ENCODE assay signal across 22 cellular contexts in the genomic region with DNA sequence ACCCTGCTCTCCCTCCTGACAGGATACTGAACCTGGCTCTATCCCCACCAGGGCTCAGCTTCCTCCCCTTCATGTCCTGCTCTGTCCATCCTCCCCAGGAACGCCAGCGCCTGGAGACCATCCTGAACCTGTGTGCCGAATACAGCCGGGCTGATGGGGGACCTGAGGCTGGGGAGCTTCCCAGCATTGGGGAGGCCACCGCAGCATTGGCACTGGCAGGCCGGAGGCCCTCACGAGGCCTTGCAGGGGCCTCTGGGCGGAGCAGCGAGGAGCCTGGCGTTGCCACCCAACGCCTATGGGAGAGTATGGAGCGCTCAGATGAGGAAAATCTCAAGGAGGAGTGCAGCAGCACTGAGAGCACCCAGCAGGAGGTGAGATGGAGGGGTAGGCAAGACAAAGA. TPM values are rescaled to one million over a fixed set of nuclear protein-coding genes. Genes with fewer than 3 reads are reported as not detected.
DNase-seq lines count a peak whose midpoint lies in the region; ATAC-seq and TF ChIP-seq lines count a peak whose summit lies in the region.
"Had no signal": no experiment of that assay in that cellular context is flagged by ENCODE, and none has a peak within 500 bp of the region (broad histone marks: within the 10 kb centered on the region; RNA-seq: fewer than 3 reads in every experiment).

No MANE protein-coding gene starts in this region.

- 85 to 89% methylated on average over 11 of the region's 12 CpGs for WGBS in tibial nerve, 2 donors

- H3K27me3 ChIP-seq in left ventricle myocardium inferior (ENCODE audit: low read depth) (no peaks in the 10 kb centered on the region), right atrium auricular region (no peaks in the 10 kb centered on the region), muscle layer of colon (ENCODE audit: control insufficient read depth in 1 of 2, insufficient read depth in 2 of 2, low read length in 2 of 2) (no peaks in the 10 kb centered on the region), tibial nerve (no peaks in the 10 kb centered on the region)
- H3K27me3 ChIP-seq: BE2C had no signal

- H3K9ac ChIP-seq in muscle layer of colon (ENCODE audit: low read length): no peak overlapping the region

- no peak for DNase-seq in left ventricle myocardium inferior
- DNase-seq in right atrium auricular region (ENCODE audit: low spot score): no peak
- no peak for DNase-seq in tibial nerve (ENCODE audit: low spot score in 2 of 2)
- no peak for DNase-seq in NCI-H748 treated with DMSO at 0.1 percent for 48 hours (lab: John Stamatoyannopoulos, UW)
- DNase-seq: 8988T, ACHN, BE2C, Calu3, Karpas-422, NCI-H1092 treated with DMSO at 0.1 percent for 48 hours, NCI-H1436 treated with DMSO at 0.1 percent for 48 hours, NCI-H187 treated with DMSO at 0.1 percent for 48 hours, NCI-H2171 treated with DMSO at 0.1 percent for 48 hours, NCI-H524, NCI-H774, PC-3, SHP77 had no signal

- H3K36me3 ChIP-seq in left ventricle myocardium inferior (peaks cover 87% of the 10 kb centered on the region), right atrium auricular region (peaks cover 79% of the 10 kb centered on the region), muscle layer of colon (ENCODE audit: insufficient read depth, low read length) (peaks cover 57% of the 10 kb centered on the region), tibial nerve (peaks cover 0 to 92% (median 2%) of the 10 kb centered on the region in 3 donors)

- peaks cover 100% of the 10 kb centered on the region for H3K4me1 ChIP-seq in left ventricle myocardium inferior
- peaks cover 0 to 92% of the 10 kb centered on the region in 2 donors for H3K4me1 ChIP-seq in right atrium auricular region
- peaks cover 38% of the 10 kb centered on the region for H3K4me1 ChIP-seq in muscle layer of colon (ENCODE audit: insufficient read depth, low read length)
- peaks cover 4 to 82% (median 35%) of the 10 kb centered on the region in 4 donors for H3K4me1 ChIP-seq in tibial nerve

- H3K27ac Mint-ChIP-seq in brain: peak overlapping the region in 3 of 5 experiments; percentile 20 to 59 (median 22)

- peaks cover 49% of the 10 kb centered on the region for H3K36me3 Mint-ChIP-seq in brain

- no peaks in the 10 kb centered on the region for H3K9me3 ChIP-seq in left ventricle myocardium inferior (replicated peaks)
- no peaks in the 10 kb centered on the region for H3K9me3 ChIP-seq in right atrium auricular region
- no peaks in the 10 kb centered on the region for H3K9me3 ChIP-seq in muscle layer of colon (ENCODE audit: low read length)
- no peaks in the 10 kb centered on the region for H3K9me3 ChIP-seq in tibial nerve
- H3K9me3 ChIP-seq: BE2C had no signal

- H3K27me3 Mint-ChIP-seq in brain: peaks cover 5% of the 10 kb centered on the region

- H3K4me3 ChIP-seq in left ventricle myocardium inferior: no peak overlapping the region
- no peak overlapping the region for H3K4me3 ChIP-seq in right atrium auricular region
- H3K4me3 ChIP-seq in muscle layer of colon (ENCODE audit: low read depth in 1 of 2, low read length in 2 of 2): no peak overlapping the region
- no peak overlapping the region for H3K4me3 ChIP-seq in tibial nerve

- TF ChIP-seq EP300 in tibial nerve (IDR thresholded peaks at IDR 0.05): no peak

- H3K27ac ChIP-seq in left ventricle myocardium inferior (replicated peaks) (peak overlapping the region; percentile 64), right atrium auricular region (no peak overlapping the region), muscle layer of colon (ENCODE audit: low read depth, low read length) (peak overlapping the region; percentile 9), tibial nerve (peak overlapping the region in 3 of 4 donors; percentile 22 to 88 (median 71))

- H3K4me1 Mint-ChIP-seq in brain: peaks cover 49% of the 10 kb centered on the region

- TF ChIP-seq CTCF in left ventricle myocardium inferior (IDR thresholded peaks at IDR 0.05; ENCODE audit: borderline replicate concordance) (no peak), right atrium auricular region (IDR thresholded peaks at IDR 0.05) (no peak), brain (conservative IDR thresholded peaks at IDR 0.05) (no peak), tibial nerve (IDR thresholded peaks at IDR 0.05) (no peak)

- no peaks in the 10 kb centered on the region for H3K9me3 Mint-ChIP-seq in brain

- H3K4me3 Mint-ChIP-seq in brain: no peak overlapping the region

- intact Hi-C loops in left ventricle myocardium inferior (cut with micrococcal nuclease): no loop called here

- TF ChIP-seq POLR2A in tibial nerve (IDR thresholded peaks at IDR 0.05): no peak

- ATAC-seq in GM21619 (IDR thresholded peaks at IDR 0.05; ENCODE audit: unreplicated experiment) (no peak), HG02938 (IDR thresholded peaks at IDR 0.05; ENCODE audit: unreplicated experiment) (no peak)
- ATAC-seq: PC-3 had no signal

RNA-seq across cellular contexts. Expression of gene PHLDB1, which starts 23.7 kb away (rescaled TPM):
- total RNA-seq in left ventricle myocardium inferior (102 TPM), right atrium auricular region (100 to 1,000 TPM; 102 to 105 TPM), tibial nerve (100 to 1,000 TPM; 299 to 365 (median 323) TPM)
- 85.1 TPM for polyA plus RNA-seq in brain (ENCODE audit: insufficient read depth, low read depth, low replicate concordance)

RNA-seq across cellular contexts. Expression of gene TREH, which starts 48.3 kb away (rescaled TPM):
- total RNA-seq in left ventricle myocardium inferior (not detected), right atrium auricular region (not detected), tibial nerve (not detected)
- polyA plus RNA-seq in brain (ENCODE audit: insufficient read depth, low read depth, low replicate concordance): not detected
- total RNA-seq: M059J, PC-3 had no signal

RNA-seq across cellular contexts. Expression of gene ARCN1, which starts 58.9 kb away (rescaled TPM):
- total RNA-seq in left ventricle myocardium inferior (99.4 TPM), right atrium auricular region (100 to 1,000 TPM; 103 to 111 TPM), tibial nerve (10 to 100 TPM; 74.3 to 94.8 (median 88.5) TPM)
- polyA plus RNA-seq in brain (ENCODE audit: insufficient read depth, low read depth, low replicate concordance): 113 TPM

Comparison
In these comparisons a context has a peak if more than half of its experiments do, and no peak if none do; other contexts are left out.
1. H3K27ac ChIP-seq: peak in left ventricle myocardium inferior (single experiment), muscle layer of colon (single experiment) and tibial nerve (3 of 4); none in right atrium auricular region (0 of 2).